In the genomic region with DNA sequence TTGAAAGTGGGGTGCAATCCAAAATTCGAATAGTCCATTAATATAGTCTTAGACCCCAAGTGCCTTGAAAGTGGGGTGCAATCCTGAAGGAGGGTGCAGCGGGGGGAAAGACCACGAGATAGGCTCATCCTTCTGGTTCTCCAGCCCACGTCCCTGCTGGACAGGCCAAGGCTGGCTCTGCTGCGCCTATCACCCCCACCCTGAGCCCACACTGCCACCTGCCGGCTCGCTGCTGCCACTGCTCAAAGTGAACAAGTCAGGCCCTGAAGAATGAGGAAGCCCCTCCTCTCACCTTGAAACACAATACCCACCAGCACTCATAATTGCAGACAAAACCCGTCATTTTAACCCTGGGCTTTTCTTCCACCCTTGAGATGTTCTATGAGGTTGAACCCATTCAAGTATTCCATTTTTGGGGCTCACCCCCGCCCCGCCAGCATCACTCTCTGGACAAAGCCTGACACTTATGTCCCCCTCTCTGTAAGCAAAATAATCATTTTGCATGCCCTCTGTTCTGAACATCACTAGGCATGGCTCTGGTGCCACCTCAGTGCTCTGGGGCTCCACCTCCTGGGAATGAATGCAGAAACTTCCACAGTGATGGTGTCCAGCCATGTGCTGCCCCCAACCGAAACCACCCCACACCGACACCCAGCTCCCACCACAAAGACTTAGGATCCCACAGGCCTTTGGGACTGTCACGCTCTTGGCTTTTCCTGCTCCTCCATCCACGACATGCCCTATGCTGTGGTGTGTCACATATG, we compare ENCODE assay signal across 8 cellular contexts. TPM values are rescaled to one million over a fixed set of nuclear protein-coding genes. Genes with fewer than 3 reads are reported as not detected.
DNase-seq lines count a peak whose midpoint lies in the region; ATAC-seq and TF ChIP-seq lines count a peak whose summit lies in the region.

No MANE protein-coding gene starts in this region.

- no peak overlapping the region for H2AFZ ChIP-seq in trophoblast cell (ENCODE audit: insufficient read depth, low read length, poor library complexity)

- no peaks in the 10 kb centered on the region for H3K36me3 ChIP-seq in trophoblast cell (ENCODE audit: control insufficient read depth in 1 of 2, insufficient read depth in 2 of 2, low read length in 2 of 2)
- no peaks in the 10 kb centered on the region for H3K36me3 ChIP-seq in upper lobe of left lung

- ATAC-seq in GM19463 (IDR thresholded peaks at IDR 0.05; ENCODE audit: unreplicated experiment): peak; percentile 65
- ATAC-seq in upper lobe of left lung (ENCODE audit: low FRiP score in 2 of 2): peak; percentile 76 to 85

- no peak for TF ChIP-seq EP300 in upper lobe of left lung (IDR thresholded peaks at IDR 0.05)

- no peak overlapping the region for H3K14ac ChIP-seq in trophoblast cell (ENCODE audit: low read length)

- TF ChIP-seq POLR2A in upper lobe of left lung (IDR thresholded peaks at IDR 0.05): no peak

- no peak overlapping the region for H3K18ac ChIP-seq in trophoblast cell (ENCODE audit: low read length)

- H3K9me3 ChIP-seq in trophoblast cell (ENCODE audit: insufficient read depth, low read depth, low read length): no peaks in the 10 kb centered on the region
- H3K9me3 ChIP-seq in upper lobe of left lung: no peaks in the 10 kb centered on the region

- no peak overlapping the region for H3K4ac ChIP-seq in trophoblast cell (ENCODE audit: low read depth, low read length)

- no peak overlapping the region for H3K4me3 ChIP-seq in trophoblast cell (ENCODE audit: low read depth, low read length)
- no peak overlapping the region for H3K4me3 ChIP-seq in upper lobe of left lung

- WGBS in trophoblast cell (ENCODE audit: extremely low coverage, insufficient coverage, insufficient read length): no CpG with 5 or more reads among the region's 14 CpGs
- 42 to 44% methylated on average over 14 of the region's 14 CpGs for WGBS in upper lobe of left lung, 2 donors

- in situ Hi-C loops in SK-MEL-5 (cut with HindIII; ENCODE audit: low pct_unique_long_range_greater_than_20kb, low sequenced_read_pairs): no loop called here

- peak overlapping the region; percentile 23 for H2BK12ac ChIP-seq in trophoblast cell (ENCODE audit: low read length)

- H2BK120ac ChIP-seq in trophoblast cell (ENCODE audit: insufficient read depth, low read length, poor library complexity): no peak overlapping the region

- H4K8ac ChIP-seq in trophoblast cell (ENCODE audit: low read depth, low read length): no peak overlapping the region

- DNase-seq in COLO668 (lab: John Stamatoyannopoulos, UW; ENCODE audit: unreplicated experiment) (peak; percentile 79), Kasumi-1 (lab: John Stamatoyannopoulos, UW) (peak; percentile 63 to 67), SK-MEL-5 (ENCODE audit: low read depth, low spot score) (peak; percentile 79), germinal center (ENCODE audit: low spot score) (peak; percentile 84), trophoblast cell (peak; percentile 86 to 93), upper lobe of left lung (peak; percentile 87 to 94)
- peak; percentile 62 for DNase-seq in activated gamma-delta T cell treated with anti-CD3 and anti-CD28 coated beads, Interleukin-2, amount 50 U/mL, for 16 hours (ENCODE audit: low read depth)

- H3K9ac ChIP-seq in trophoblast cell (ENCODE audit: low read length): no peak overlapping the region

- no peak overlapping the region for H3K23ac ChIP-seq in trophoblast cell (ENCODE audit: low read length)

- H3K79me2 ChIP-seq in trophoblast cell (ENCODE audit: control insufficient read depth, insufficient read depth, low read length, poor library complexity): peaks cover 8% of the 10 kb centered on the region

- no peak overlapping the region for H3K27ac ChIP-seq in trophoblast cell (ENCODE audit: low read depth, low read length)
- no peak overlapping the region for H3K27ac ChIP-seq in upper lobe of left lung

- H4K12ac ChIP-seq in trophoblast cell (ENCODE audit: low read depth, low read length): no peak overlapping the region

- peaks cover 22% of the 10 kb centered on the region for H3K79me1 ChIP-seq in trophoblast cell (ENCODE audit: low read length)

- peak; percentile 85 to 96 (median 90) for TF ChIP-seq CTCF in upper lobe of left lung (IDR thresholded peaks at IDR 0.05)

- no peak overlapping the region for H3K4me2 ChIP-seq in trophoblast cell (ENCODE audit: low read length)

- no peak overlapping the region for H4K91ac ChIP-seq in trophoblast cell (ENCODE audit: low read depth, low read length)

- H3K4me1 ChIP-seq in trophoblast cell (ENCODE audit: control insufficient read depth in 1 of 2, insufficient read depth in 2 of 2, low read length in 2 of 2) (peaks cover 23 to 31% of the 10 kb centered on the region in 2 experiments), upper lobe of left lung (peaks cover 17 to 32% (median 24%) of the 10 kb centered on the region in 4 donors)

- H2BK5ac ChIP-seq in trophoblast cell (ENCODE audit: low read depth, low read length, poor library complexity): no peak overlapping the region

- no peak overlapping the region for H2AK5ac ChIP-seq in trophoblast cell (ENCODE audit: low read length)

- H3K27me3 ChIP-seq in trophoblast cell (ENCODE audit: insufficient read depth, low read length): no peaks in the 10 kb centered on the region
- H3K27me3 ChIP-seq in upper lobe of left lung: no peaks in the 10 kb centered on the region

RNA-seq across cellular contexts. Expression of gene BEAN1, which starts 56.8 kb away (rescaled TPM):
- total RNA-seq in SK-MEL-5 (2014; rRNA removed; shearing (Covaris generic)): 1.4 TPM in 1 of 2 replicates, not detected in the other
- 0.65 and 1.2 TPM in 2 replicates for polyA plus RNA-seq in SK-MEL-5 (2015; cell fraction: cytosol; rRNA removed)
- 0.09 TPM in 1 of 2 replicates, not detected in the other for polyA plus RNA-seq in SK-MEL-5 (2015; cell fraction: nucleus; rRNA removed)
- polyA plus RNA-seq in trophoblast cell (2013): 1.0 and 1.2 TPM in 2 replicates
- total RNA-seq in upper lobe of left lung: 1 to 10 TPM in 1 of 6 donors, under 1 TPM in 3, not detected in 2; 0.22 to 1.0 (median 0.35) TPM
